20 cellular contexts compared by ENCODE assay signal in genomic region chr12:77082021-77082420, GRCh38. TPM values are rescaled to one million over a fixed set of nuclear protein-coding genes. Genes with fewer than 3 reads are reported as not detected.
"Had no signal": no experiment of that assay in that cellular context is flagged by ENCODE, and none has a peak within 500 bp of the region (broad histone marks: within the 10 kb centered on the region; RNA-seq: fewer than 3 reads in every experiment).

No MANE protein-coding gene starts in this region.

- ATAC-seq: gastroesophageal sphincter; left cardiac atrium; left ventricle myocardium superior; right lobe of liver; stimulated activated memory B cell treated with anti-CD40 and anti-IgM and Interleukin-4, amounts not matched to agents 10 μg/mL and 1 μg/mL and 100 μg/mL, for 72 hours had no signal

- H3K4me3 ChIP-seq: esophagus muscularis mucosa, gastroesophageal sphincter, lung, prostate gland, right lobe of liver, tibial nerve had no signal

- H3K9ac ChIP-seq: parathyroid adenoma had no signal

- H3K36me3 ChIP-seq: esophagus muscularis mucosa, gastroesophageal sphincter, prostate gland, right lobe of liver, tibial nerve had no signal

- H3K9me3 ChIP-seq: gastroesophageal sphincter, prostate gland, right lobe of liver, tibial nerve had no signal

- DNase-seq: effector memory CD4-positive, alpha-beta T cell; foreskin fibroblast; glutamatergic neuron; immature natural killer cell; kidney; left cardiac atrium; left ventricle myocardium superior; mesendoderm; naive B cell; occipital lobe; right lobe of liver; stimulated activated CD4-positive, alpha-beta T cell treated with anti-CD3 and anti-CD28 coated beads, Interleukin-4, amount 100 ng/mL, for 24 hours had no signal

- H3K4me1 ChIP-seq: esophagus muscularis mucosa, gastroesophageal sphincter, parathyroid adenoma, prostate gland, right lobe of liver, tibial nerve had no signal

- H3K79me2 ChIP-seq: parathyroid adenoma had no signal

- H3K27ac ChIP-seq: esophagus muscularis mucosa, gastroesophageal sphincter, parathyroid adenoma, prostate gland, right lobe of liver, tibial nerve had no signal

- H2AFZ ChIP-seq: parathyroid adenoma had no signal

- FAIRE-seq: endometrium, kidney had no signal

- H3K27me3 ChIP-seq: gastroesophageal sphincter, right lobe of liver, tibial nerve had no signal

RNA-seq across cellular contexts. Expression of gene E2F7, which starts 16.7 kb away (rescaled TPM):
- total RNA-seq: esophagus muscularis mucosa had no signal
